In genomic region chr2:52343010-52343409, GRCh38 we compare ENCODE assay signal across 22 cellular contexts.
DNase-seq lines count a peak whose midpoint lies in the region; ATAC-seq and TF ChIP-seq lines count a peak whose summit lies in the region.
"Had no signal": no experiment of that assay in that cellular context is flagged by ENCODE, and none has a peak within 500 bp of the region (broad histone marks: within the 10 kb centered on the region; RNA-seq: fewer than 3 reads in every experiment).

No MANE protein-coding gene starts in this region.

- in situ Hi-C loops in GM23248 (cut with MboI): no loop called here

- H3K9me3 ChIP-seq in HUES64 (ENCODE audit: insufficient read depth, low read depth, low read length) (no peaks in the 10 kb centered on the region), MM.1S (replicated peaks; ENCODE audit: insufficient read depth, low read length) (no peaks in the 10 kb centered on the region), testis (no peaks in the 10 kb centered on the region), GM23248 (ENCODE audit: low read depth) (no peaks in the 10 kb centered on the region)
- H3K9me3 ChIP-seq: BE2C, BLaER1, Caco-2 had no signal

- H3F3A ChIP-seq in GM23338 (replicated peaks; ENCODE audit: low read depth): no peaks in the 10 kb centered on the region
- peaks cover 4% of the 10 kb centered on the region for H3F3A ChIP-seq in MM.1S (ENCODE audit: insufficient read depth, low read length)
- no peaks in the 10 kb centered on the region for H3F3A ChIP-seq in GM23248 (ENCODE audit: insufficient read depth)

- H3K4me2 ChIP-seq in GM23338 (peak overlapping the region; percentile 5; the same call in 1 of the 2 replicates), MM.1S (ENCODE audit: low read depth, low read length) (peak overlapping the region; percentile 46; the same call in 1 of the 2 replicates), GM23248 (ENCODE audit: unreplicated experiment) (no peak overlapping the region)
- H3K4me2 ChIP-seq: BLaER1 had no signal

- H3K9ac ChIP-seq in HUES64 (ENCODE audit: low read depth, low read length): no peak overlapping the region
- H3K9ac ChIP-seq in MM.1S (ENCODE audit: low read length): no peak overlapping the region
- no peak overlapping the region for H3K9ac ChIP-seq in GM23248
- H3K9ac ChIP-seq: BLaER1 had no signal

- TF ChIP-seq POLR2A in testis (IDR thresholded peaks at IDR 0.05): no peak

- H3K4me1 Mint-ChIP-seq in GM23338: peaks cover 57% of the 10 kb centered on the region
- H3K4me1 Mint-ChIP-seq: CD14-positive monocyte had no signal

- no peaks in the 10 kb centered on the region for H3K27me3 ChIP-seq in GM23338 (ENCODE audit: insufficient read depth)
- H3K27me3 ChIP-seq in HUES64 (ENCODE audit: insufficient read depth, low read length): no peaks in the 10 kb centered on the region
- no peaks in the 10 kb centered on the region for H3K27me3 ChIP-seq in MM.1S (replicated peaks; ENCODE audit: insufficient read depth, low read length)
- H3K27me3 ChIP-seq in testis: no peaks in the 10 kb centered on the region
- H3K27me3 ChIP-seq in GM23248 (replicated peaks; ENCODE audit: insufficient read depth): no peaks in the 10 kb centered on the region
- H3K27me3 ChIP-seq: BE2C, BLaER1 had no signal

- intact Hi-C loops in testis (cut with DNase I; ENCODE audit: low total_unique reads): no loop called here

- no peak overlapping the region for H3K27ac ChIP-seq in GM23338 (ENCODE audit: low read depth)
- H3K27ac ChIP-seq in HUES64 (ENCODE audit: low read depth, low read length): 0 out of 2 replicates have a peak overlapping the region, but pooled peaks have one; percentile 14
- H3K27ac ChIP-seq in MM.1S (ENCODE audit: low read length): no peak overlapping the region
- H3K27ac ChIP-seq in testis: no peak overlapping the region
- H3K27ac ChIP-seq in GM23248: no peak overlapping the region
- H3K27ac ChIP-seq: BLaER1 had no signal

- WGBS in HUES64: no CpG with 5 or more reads among the region's 1 CpG
- WGBS in testis, 2 donors: 24 to 73% methylated on average over 1 of the region's 1 CpG
- WGBS in GM23248 (ENCODE audit: low coverage in 1 of 2, low lambda C conversion rate in 2 of 2, missing lambda C conversion rate in 2 of 2), 2 experiments: 45 to 69% methylated on average over 1 of the region's 1 CpG

- H3K9me2 ChIP-seq in GM23338 (ENCODE audit: insufficient read depth) (no peaks in the 10 kb centered on the region), MM.1S (replicated peaks; ENCODE audit: insufficient read depth, low read length) (no peaks in the 10 kb centered on the region), GM23248 (ENCODE audit: insufficient read depth) (no peaks in the 10 kb centered on the region)

- H3K36me3 ChIP-seq in GM23338 (ENCODE audit: insufficient read depth): no peaks in the 10 kb centered on the region
- no peaks in the 10 kb centered on the region for H3K36me3 ChIP-seq in HUES64 (ENCODE audit: insufficient read depth, low read length)
- no peaks in the 10 kb centered on the region for H3K36me3 ChIP-seq in MM.1S (replicated peaks; ENCODE audit: insufficient read depth, low read length)
- no peaks in the 10 kb centered on the region for H3K36me3 ChIP-seq in testis (ENCODE audit: low read depth, missing control alignments)
- no peaks in the 10 kb centered on the region for H3K36me3 ChIP-seq in GM23248 (ENCODE audit: low read depth)
- H3K36me3 ChIP-seq: BE2C, BLaER1 had no signal

- H3K4me1 ChIP-seq in GM23338 (ENCODE audit: insufficient read depth) (peaks cover 57% of the 10 kb centered on the region), HUES64 (ENCODE audit: insufficient read depth, low read length) (peaks cover 55% of the 10 kb centered on the region), MM.1S (ENCODE audit: low read length) (peaks cover 37% of the 10 kb centered on the region), testis (no peaks in the 10 kb centered on the region), GM23248 (ENCODE audit: insufficient read depth) (no peaks in the 10 kb centered on the region)
- H3K4me1 ChIP-seq: BE2C, BLaER1, Caco-2 had no signal

- H3K27me3 Mint-ChIP-seq in GM23338 (ENCODE audit: insufficient read depth, low read depth, poor library complexity): peaks cover 2% of the 10 kb centered on the region
- H3K27me3 Mint-ChIP-seq: CD4-positive, alpha-beta T cell had no signal

- no peaks in the 10 kb centered on the region for H3K36me3 Mint-ChIP-seq in GM23338 (ENCODE audit: low read depth)
- H3K36me3 Mint-ChIP-seq: CD14-positive monocyte; CD8-positive, alpha-beta T cell had no signal

- H3K4me3 Mint-ChIP-seq in GM23338: no peak overlapping the region
- H3K4me3 Mint-ChIP-seq: CD14-positive monocyte; CD4-positive, alpha-beta T cell; CD8-positive, alpha-beta T cell had no signal

- no peaks in the 10 kb centered on the region for H3K9me3 Mint-ChIP-seq in GM23338

- DNase-seq in GM23338 (ENCODE audit: low spot score) (no peak), MM.1S (no peak), choroid plexus epithelial cell (ENCODE audit: low read depth) (peak; percentile 6), testis (no peak), GM23248 (no peak), NCI-H748 treated with DMSO at 0.1 percent for 48 hours (lab: John Stamatoyannopoulos, UW) (no peak), CD1c-positive myeloid dendritic cell (ENCODE audit: extremely low spot score) (no peak)
- DNase-seq: 8988T; ACHN; BE2C; C1 segment of cervical spinal cord; Caco-2; Calu3; CD4-positive, alpha-beta T cell; CD8-positive, alpha-beta T cell; DND-41; EL; GDM1 had no signal

- no peaks in the 10 kb centered on the region for H3K79me2 ChIP-seq in GM23338 (replicated peaks; ENCODE audit: insufficient read depth)
- H3K79me2 ChIP-seq in MM.1S (ENCODE audit: low read length): no peaks in the 10 kb centered on the region
- no peaks in the 10 kb centered on the region for H3K79me2 ChIP-seq in GM23248 (ENCODE audit: insufficient read depth)

- no peak for ATAC-seq in GM23338
- ATAC-seq: CD8-positive, alpha-beta T cell; GM12878 had no signal

- TF ChIP-seq CTCF in GM23338 (conservative IDR thresholded peaks at IDR 0.05; ENCODE audit: low read depth in 2 of 2) (no peak), MM.1S (IDR thresholded peaks at IDR 0.05; ENCODE audit: low read length) (no peak), choroid plexus epithelial cell (conservative IDR thresholded peaks at IDR 0.05; ENCODE audit: low read depth, low read length) (no peak), testis (IDR thresholded peaks at IDR 0.05) (no peak)

- H3K4me3 ChIP-seq in GM23338: no peak overlapping the region
- no peak overlapping the region for H3K4me3 ChIP-seq in HUES64 (ENCODE audit: low read length)
- no peak overlapping the region for H3K4me3 ChIP-seq in MM.1S (ENCODE audit: low read length)
- H3K4me3 ChIP-seq in choroid plexus epithelial cell (ENCODE audit: low read depth, low read length): no peak overlapping the region
- no peak overlapping the region for H3K4me3 ChIP-seq in testis
- no peak overlapping the region for H3K4me3 ChIP-seq in GM23248
- H3K4me3 ChIP-seq: BLaER1, GM12878 had no signal

- H3K27ac Mint-ChIP-seq in GM23338: no peak overlapping the region
- H3K27ac Mint-ChIP-seq: CD14-positive monocyte; CD4-positive, alpha-beta T cell; CD8-positive, alpha-beta T cell had no signal

- H2AFZ ChIP-seq in GM23338: no peak overlapping the region
- H2AFZ ChIP-seq in MM.1S (ENCODE audit: low read length): 0 out of 2 replicates have a peak overlapping the region, but pooled peaks have one; percentile 13
- no peak overlapping the region for H2AFZ ChIP-seq in GM23248

- no peaks in the 10 kb centered on the region for H4K20me1 ChIP-seq in GM23338 (replicated peaks; ENCODE audit: insufficient read depth)
- H4K20me1 ChIP-seq in MM.1S (ENCODE audit: insufficient read depth, low read length): no peaks in the 10 kb centered on the region
- no peaks in the 10 kb centered on the region for H4K20me1 ChIP-seq in GM23248 (ENCODE audit: insufficient read depth)
- H4K20me1 ChIP-seq: BLaER1 had no signal
